ENCODE assay signal across 14 cellular contexts in the genomic region with DNA sequence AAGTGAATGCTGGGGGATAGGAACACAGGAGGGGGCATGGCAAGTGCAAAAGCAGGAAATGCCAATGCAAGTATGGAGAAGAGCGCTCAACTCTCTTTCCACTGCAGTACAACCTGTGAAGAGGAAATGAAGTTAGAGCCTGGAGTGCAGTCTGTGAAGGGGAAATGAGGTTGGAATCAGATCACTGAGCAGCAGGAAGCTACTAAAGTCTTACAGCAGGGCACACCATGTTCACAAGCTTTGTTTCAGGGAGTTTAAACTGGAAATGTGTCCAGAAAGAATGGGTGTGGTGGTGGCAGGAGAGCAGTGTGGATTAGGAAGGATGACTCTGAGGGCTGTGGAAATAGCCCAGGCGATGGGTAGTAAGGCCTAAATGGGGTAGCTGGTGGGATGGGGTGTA. TPM values are rescaled to one million over a fixed set of nuclear protein-coding genes. Genes with fewer than 3 reads are reported as not detected.
DNase-seq lines count a peak whose midpoint lies in the region; ATAC-seq and TF ChIP-seq lines count a peak whose summit lies in the region.
"Had no signal": no experiment of that assay in that cellular context is flagged by ENCODE, and none has a peak within 500 bp of the region (broad histone marks: within the 10 kb centered on the region; RNA-seq: fewer than 3 reads in every experiment).

No MANE protein-coding gene starts in this region.

- TF ChIP-seq POLR2A in heart left ventricle (IDR thresholded peaks at IDR 0.05) = no peak

- H3K27me3 Mint-ChIP-seq in WTC11 (ENCODE audit: low read depth) (no peaks in the 10 kb centered on the region), osteocyte (ENCODE audit: unreplicated experiment) (no peaks in the 10 kb centered on the region)

- H3K4me1 Mint-ChIP-seq in WTC11 (peaks cover 7% of the 10 kb centered on the region), osteocyte (ENCODE audit: unreplicated experiment) (peaks cover 44% of the 10 kb centered on the region)

- intact Hi-C loops in heart left ventricle (cut with DNase I) (no loop called here), tibial artery (cut with DNase I; ENCODE audit: low total_unique reads) (no loop called here)

- POLR2A ChIA-PET in WTC11 (lab: Charles Lee) = no interaction called here

- CTCF ChIA-PET in WTC11 (lab: Charles Lee) = interaction anchor here (1.2 to 2.8 kb wide), 3 partner anchors 22 to 71 kb away, joined by 3 to 12 read pairs (median 4); a partner anchor contains a TSS

- H3K9me3 ChIP-seq in heart left ventricle (no peaks in the 10 kb centered on the region), tibial artery (no peaks in the 10 kb centered on the region)

- WGBS in heart left ventricle, 4 donors = 61 to 84% (median 72%) methylated on average over 2 of the region's 2 CpGs

- no peaks in the 10 kb centered on the region for H3K27me3 ChIP-seq in heart left ventricle
- H3K27me3 ChIP-seq in tibial artery = no peaks in the 10 kb centered on the region
- H3K27me3 ChIP-seq: cardiac muscle cell had no signal

- H3K4me1 ChIP-seq in heart left ventricle = peaks cover 0 to 52% (median 13%) of the 10 kb centered on the region in 12 donors
- peaks cover 0 to 16% (median 11%) of the 10 kb centered on the region in 4 donors for H3K4me1 ChIP-seq in tibial artery

- H3K27ac Mint-ChIP-seq in WTC11 (peak overlapping the region; percentile 69), osteocyte (ENCODE audit: unreplicated experiment) (peak overlapping the region; percentile 81)
- H3K27ac Mint-ChIP-seq: naive thymus-derived CD8-positive, alpha-beta T cell had no signal

- H3K4me3 Mint-ChIP-seq in WTC11 (no peak overlapping the region), osteocyte (ENCODE audit: unreplicated experiment) (no peak overlapping the region)
- H3K4me3 Mint-ChIP-seq: naive thymus-derived CD8-positive, alpha-beta T cell had no signal

- DNase-seq in WTC11 (ENCODE audit: low spot score) (no peak), heart left ventricle (no peak), osteocyte (ENCODE audit: extremely low spot score, unreplicated experiment) (no peak), NCI-H524 (lab: John Stamatoyannopoulos, UW) (no peak), tibial artery (no peak), NOMO-1 treated with dmso at 0.1 percent for 144 hours (lab: John Stamatoyannopoulos, UW; ENCODE audit: unreplicated experiment) (no peak)
- DNase-seq: naive thymus-derived CD8-positive, alpha-beta T cell; NCI-H1436 treated with DMSO at 0.1 percent for 48 hours; NCI-H524 treated with DMSO at 0.1 percent for 48 hours; substantia nigra had no signal

- H3K4me3 ChIP-seq in heart left ventricle (no peak overlapping the region), tibial artery (no peak overlapping the region)
- H3K4me3 ChIP-seq: cardiac muscle cell, skin epidermis had no signal

- H3K36me3 Mint-ChIP-seq in WTC11 = no peaks in the 10 kb centered on the region
- peaks cover 22% of the 10 kb centered on the region for H3K36me3 Mint-ChIP-seq in osteocyte (ENCODE audit: unreplicated experiment)
- H3K36me3 Mint-ChIP-seq: naive thymus-derived CD8-positive, alpha-beta T cell had no signal

- TF ChIP-seq CTCF in 22Rv1 (IDR thresholded peaks at IDR 0.05) (no peak), WTC11 (IDR thresholded peaks at IDR 0.05) (no peak), heart left ventricle (IDR thresholded peaks at IDR 0.05) (no peak), osteocyte (IDR thresholded peaks at IDR 0.05) (no peak), tibial artery (IDR thresholded peaks at IDR 0.05) (no peak)

- H3K27ac ChIP-seq in 22Rv1 (peak overlapping the region; percentile 100), heart left ventricle (peak overlapping the region; percentile 15 to 88 (median 54)), tibial artery (no peak overlapping the region)
- H3K27ac ChIP-seq: cardiac muscle cell had no signal

- ATAC-seq in WTC11 (peak; percentile 67), heart left ventricle (peak; percentile 59 to 84 (median 75)), GM21825 (IDR thresholded peaks at IDR 0.05; ENCODE audit: unreplicated experiment) (no peak)
- ATAC-seq: naive thymus-derived CD8-positive, alpha-beta T cell had no signal

- H3K9me3 Mint-ChIP-seq in WTC11 (no peaks in the 10 kb centered on the region), osteocyte (ENCODE audit: unreplicated experiment) (no peaks in the 10 kb centered on the region)
- H3K9me3 Mint-ChIP-seq: naive thymus-derived CD8-positive, alpha-beta T cell had no signal

- H3K36me3 ChIP-seq in heart left ventricle (peaks cover 0 to 38% (median 7%) of the 10 kb centered on the region in 9 donors), tibial artery (peaks cover 12 to 29% (median 14%) of the 10 kb centered on the region in 3 donors)
- H3K36me3 ChIP-seq: cardiac muscle cell had no signal

TF ChIP-seq in WTC11, 78 proteins besides CTCF, POLR2A, EP300 and RAD21:
- TF ChIP-seq MXD4 (CRISPR knock-in tag; IDR thresholded peaks at IDR 0.05; ENCODE audit: borderline replicate concordance) = no peak
- TF ChIP-seq, protein P1, sequence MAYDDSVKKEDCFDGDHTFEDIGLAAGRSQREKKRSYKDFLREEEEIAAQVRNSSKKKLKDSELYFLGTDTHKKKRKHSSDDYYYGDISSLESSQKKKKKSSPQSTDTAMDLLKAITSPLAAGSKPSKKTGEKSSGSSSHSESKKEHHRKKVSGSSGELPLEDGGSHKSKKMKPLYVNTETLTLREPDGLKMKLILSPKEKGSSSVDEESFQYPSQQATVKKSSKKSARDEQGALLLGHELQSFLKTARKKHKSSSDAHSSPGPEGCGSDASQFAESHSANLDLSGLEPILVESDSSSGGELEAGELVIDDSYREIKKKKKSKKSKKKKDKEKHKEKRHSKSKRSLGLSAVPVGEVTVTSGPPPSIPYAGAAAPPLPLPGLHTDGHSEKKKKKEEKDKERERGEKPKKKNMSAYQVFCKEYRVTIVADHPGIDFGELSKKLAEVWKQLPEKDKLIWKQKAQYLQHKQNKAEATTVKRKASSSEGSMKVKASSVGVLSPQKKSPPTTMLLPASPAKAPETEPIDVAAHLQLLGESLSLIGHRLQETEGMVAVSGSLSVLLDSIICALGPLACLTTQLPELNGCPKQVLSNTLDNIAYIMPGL (CRISPR knock-in tag; IDR thresholded peaks at IDR 0.05) = no peak
- no peak for TF ChIP-seq PRRX2 (CRISPR knock-in tag; IDR thresholded peaks at IDR 0.05)
- no peak for TF ChIP-seq RELA (CRISPR knock-in tag; IDR thresholded peaks at IDR 0.05; ENCODE audit: borderline replicate concordance)
- TF ChIP-seq, protein P2, sequence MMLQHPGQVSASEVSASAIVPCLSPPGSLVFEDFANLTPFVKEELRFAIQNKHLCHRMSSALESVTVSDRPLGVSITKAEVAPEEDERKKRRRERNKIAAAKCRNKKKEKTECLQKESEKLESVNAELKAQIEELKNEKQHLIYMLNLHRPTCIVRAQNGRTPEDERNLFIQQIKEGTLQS (CRISPR knock-in tag; conservative IDR thresholded peaks at IDR 0.05) = no peak
- TF ChIP-seq ZNF317 (CRISPR knock-in tag; IDR thresholded peaks at IDR 0.05; ENCODE audit: borderline replicate concordance, low read depth) = no peak
- TF ChIP-seq, protein P3, sequence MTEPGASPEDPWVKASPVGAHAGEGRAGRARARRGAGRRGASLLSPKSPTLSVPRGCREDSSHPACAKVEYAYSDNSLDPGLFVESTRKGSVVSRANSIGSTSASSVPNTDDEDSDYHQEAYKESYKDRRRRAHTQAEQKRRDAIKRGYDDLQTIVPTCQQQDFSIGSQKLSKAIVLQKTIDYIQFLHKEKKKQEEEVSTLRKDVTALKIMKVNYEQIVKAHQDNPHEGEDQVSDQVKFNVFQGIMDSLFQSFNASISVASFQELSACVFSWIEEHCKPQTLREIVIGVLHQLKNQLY (CRISPR knock-in tag; IDR thresholded peaks at IDR 0.05) = no peak
- no peak for TF ChIP-seq ZNF263 (CRISPR knock-in tag; IDR thresholded peaks at IDR 0.05; ENCODE audit: low read depth)
- no peak for TF ChIP-seq NR3C1 (CRISPR knock-in tag; conservative IDR thresholded peaks at IDR 0.05; ENCODE audit: low read depth)
- TF ChIP-seq, protein P4, sequence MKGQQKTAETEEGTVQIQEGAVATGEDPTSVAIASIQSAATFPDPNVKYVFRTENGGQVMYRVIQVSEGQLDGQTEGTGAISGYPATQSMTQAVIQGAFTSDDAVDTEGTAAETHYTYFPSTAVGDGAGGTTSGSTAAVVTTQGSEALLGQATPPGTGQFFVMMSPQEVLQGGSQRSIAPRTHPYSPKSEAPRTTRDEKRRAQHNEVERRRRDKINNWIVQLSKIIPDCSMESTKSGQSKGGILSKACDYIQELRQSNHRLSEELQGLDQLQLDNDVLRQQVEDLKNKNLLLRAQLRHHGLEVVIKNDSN (CRISPR knock-in tag; IDR thresholded peaks at IDR 0.05) = no peak
TF ChIP-seq in WTC11: peak in this region for 0.

RNA-seq across cellular contexts. Expression of a gene that starts 15.4 kb away (rescaled TPM):
- total RNA-seq in WTC11 (2021) (0.66 to 1.1 TPM (median 0.71 TPM) in 3 replicates), heart left ventricle (10 to 100 TPM; 16.0 to 28.5 (median 18.2) TPM), osteocyte (8.9 and 10.5 TPM in 2 replicates)
- 1 to 10 TPM; 8.1 to 9.3 TPM for polyA plus RNA-seq in heart left ventricle
- polyA plus RNA-seq: naive thymus-derived CD8-positive, alpha-beta T cell had no signal

RNA-seq across cellular contexts. Expression of a gene that starts 45.5 kb away (rescaled TPM):
- total RNA-seq in WTC11 (2021) (265 to 276 TPM (median 269 TPM) in 3 replicates), heart left ventricle (100 to 1,000 TPM; 156 to 242 (median 210) TPM), osteocyte (278 and 282 TPM in 2 replicates)
- 100 to 1,000 TPM in 1 of 2 donors, 10 to 100 TPM in 1; 42.5 to 172 TPM for polyA plus RNA-seq in heart left ventricle

Comparison
In these comparisons a context has a peak if more than half of its experiments do, and no peak if none do; other contexts are left out.
1. H3K27ac ChIP-seq: peak in 22Rv1 (single experiment) and heart left ventricle (12 of 12); none in tibial artery (0 of 2).